In the genomic region with DNA sequence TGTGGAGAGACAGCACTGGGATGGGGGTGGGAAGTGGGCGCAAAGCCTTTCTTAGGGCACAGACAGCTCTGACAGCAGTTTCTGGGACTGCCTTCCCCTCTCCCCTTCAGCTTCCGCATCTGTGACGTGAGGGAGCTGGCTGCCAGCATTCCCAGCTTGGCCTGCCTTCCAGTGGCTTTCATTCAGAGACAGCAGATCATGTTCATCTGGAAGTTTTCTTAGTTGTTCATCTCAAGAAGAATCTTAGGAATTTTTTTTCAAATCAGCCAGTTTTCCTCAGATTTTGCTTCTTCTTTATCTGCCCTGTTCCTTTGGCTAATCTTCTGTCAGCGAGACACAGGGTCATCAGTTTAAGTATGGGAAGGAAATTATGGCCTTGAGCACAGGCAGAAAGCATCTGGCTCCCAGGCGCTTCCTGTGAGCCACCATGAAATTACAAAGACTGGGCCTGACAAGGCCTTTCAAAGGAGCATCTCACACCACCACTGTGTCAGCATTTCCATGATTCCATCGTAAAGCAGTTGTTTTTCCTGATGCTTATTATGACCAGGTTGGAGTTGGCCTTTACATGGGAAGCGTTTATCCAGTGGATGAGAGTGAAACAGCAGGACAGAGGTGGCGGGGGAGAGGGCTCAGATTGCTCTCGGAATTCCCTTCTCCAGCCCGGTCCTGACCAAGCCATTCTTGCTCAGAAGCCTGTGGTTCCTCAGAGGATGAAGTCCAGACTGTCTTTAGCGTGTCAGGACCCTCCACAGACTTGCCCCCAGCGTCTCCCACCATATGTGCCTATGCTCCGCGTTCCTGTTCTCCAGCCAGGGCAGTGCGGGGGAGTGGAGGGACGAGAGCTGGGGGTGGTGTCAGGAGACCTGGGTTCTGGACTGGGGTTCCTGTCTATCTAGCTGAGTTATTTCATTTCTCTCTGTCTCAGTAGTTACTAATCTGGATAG, we compare ENCODE assay signal across 9 cellular contexts. TPM values are rescaled to one million over a fixed set of nuclear protein-coding genes. Genes with fewer than 3 reads are reported as not detected.
DNase-seq lines count a peak whose midpoint lies in the region; ATAC-seq, FAIRE-seq and TF ChIP-seq lines count a peak whose summit lies in the region.
"Had no signal": no experiment of that assay in that cellular context is flagged by ENCODE, and none has a peak within 500 bp of the region (broad histone marks: within the 10 kb centered on the region; RNA-seq: fewer than 3 reads in every experiment).

No MANE protein-coding gene starts in this region.

- peak overlapping the region; percentile 54 for H3K4me3 Mint-ChIP-seq in astrocyte (ENCODE audit: unreplicated experiment)
- H3K4me3 Mint-ChIP-seq: activated T-cell treated with anti-CD3 and anti-CD28 coated beads, Interleukin-2, amount 50 U/mL, for 4 hours had no signal

- H3K4me1 ChIP-seq in astrocyte (ENCODE audit: insufficient read depth, low read length) (peaks cover 38% of the 10 kb centered on the region), sigmoid colon (peaks cover 0 to 54% (median 27%) of the 10 kb centered on the region in 4 donors)

- H3K27ac ChIP-seq in astrocyte (ENCODE audit: low read depth, low read length) (peak overlapping the region; percentile 63), sigmoid colon (peak overlapping the region; percentile 15 to 51 (median 39))

- DNase-seq in GM04504 (ENCODE audit: low read depth) (peak; percentile 88), astrocyte (ENCODE audit: low read depth) (peak; percentile 86), left cardiac atrium (peak; percentile 61), sigmoid colon (peak; percentile 72), KBM-7 (no peak), NCI-H1694 treated with DMSO at 0.1 percent for 48 hours (lab: John Stamatoyannopoulos, UW) (no peak), NCI-H2196 (lab: John Stamatoyannopoulos, UW; ENCODE audit: unreplicated experiment) (no peak)
- DNase-seq: activated T-cell treated with anti-CD3 and anti-CD28 coated beads, Interleukin-2, amount 50 U/mL, for 4 hours had no signal

- ATAC-seq in left cardiac atrium: peak; percentile 60 to 67
- ATAC-seq in GM21381 (IDR thresholded peaks at IDR 0.05; ENCODE audit: unreplicated experiment): no peak
- ATAC-seq: activated T-cell treated with anti-CD3 and anti-CD28 coated beads, Interleukin-2, amount 50 U/mL, for 4 hours had no signal

- TF ChIP-seq CTCF in astrocyte (IDR thresholded peaks at IDR 0.05; ENCODE audit: insufficient read depth, low read depth, low read length): no peak
- no peak for TF ChIP-seq CTCF in sigmoid colon (IDR thresholded peaks at IDR 0.05)

- H3K4me3 ChIP-seq in astrocyte (ENCODE audit: insufficient read depth, low read depth, low read length) (no peak overlapping the region), sigmoid colon (no peak overlapping the region)

- FAIRE-seq in astrocyte (lab: Jason Lieb, UNC): peak; percentile 56

- H3K4me1 Mint-ChIP-seq in astrocyte (ENCODE audit: low read depth, unreplicated experiment): peaks cover 50% of the 10 kb centered on the region

- H3K79me2 ChIP-seq in astrocyte (ENCODE audit: insufficient read depth, low read length): peaks cover 98% of the 10 kb centered on the region

- H3K9me3 ChIP-seq in astrocyte (ENCODE audit: insufficient read depth, low read depth, low read length) (no peaks in the 10 kb centered on the region), sigmoid colon (no peaks in the 10 kb centered on the region)

- no peaks in the 10 kb centered on the region for H3K36me3 Mint-ChIP-seq in astrocyte (ENCODE audit: low read depth, unreplicated experiment)

- H4K20me1 ChIP-seq in astrocyte (ENCODE audit: insufficient read depth, low read length): peaks cover 69% of the 10 kb centered on the region

- H2AFZ ChIP-seq in astrocyte (ENCODE audit: low read depth, low read length): no peak overlapping the region

- TF ChIP-seq POLR2A in sigmoid colon (IDR thresholded peaks at IDR 0.05): no peak

- peak overlapping the region; percentile 25 for H3K9ac ChIP-seq in astrocyte (ENCODE audit: low read length)

- no peaks in the 10 kb centered on the region for H3K36me3 ChIP-seq in astrocyte (ENCODE audit: insufficient read depth, low read length)
- H3K36me3 ChIP-seq in sigmoid colon: no peaks in the 10 kb centered on the region

- peak overlapping the region; percentile 92 for H3K27ac Mint-ChIP-seq in astrocyte (ENCODE audit: unreplicated experiment)

- peak overlapping the region; percentile 40 for H3K4me2 ChIP-seq in astrocyte (ENCODE audit: low read length)

- H3K27me3 ChIP-seq in astrocyte (ENCODE audit: insufficient read depth, low read length) (no peaks in the 10 kb centered on the region), sigmoid colon (no peaks in the 10 kb centered on the region)

- intact Hi-C loops in left cardiac atrium (cut with DNase I) (no loop called here), sigmoid colon (cut with DNase I) (no loop called here)

- no peaks in the 10 kb centered on the region for H3K27me3 Mint-ChIP-seq in astrocyte (ENCODE audit: low read depth, unreplicated experiment)

- in situ Hi-C loops in KBM-7 (cut with MboI; ENCODE audit: low pct_unique_long_range_greater_than_20kb, low sequenced_read_pairs): no loop called here

- no peaks in the 10 kb centered on the region for H3K9me3 Mint-ChIP-seq in astrocyte (ENCODE audit: unreplicated experiment)
- H3K9me3 Mint-ChIP-seq: activated T-cell treated with anti-CD3 and anti-CD28 coated beads, Interleukin-2, amount 50 U/mL, for 4 hours had no signal

- no peak for TF ChIP-seq EP300 in sigmoid colon (IDR thresholded peaks at IDR 0.05)

- 84 to 87% methylated on average over 16 of the region's 16 CpGs for WGBS in sigmoid colon, 2 donors

RNA-seq across cellular contexts. Expression of a gene that starts 43.6 kb away (rescaled TPM):
- total RNA-seq in astrocyte (55.2 and 57.9 TPM in 2 replicates), left cardiac atrium (10 to 100 TPM; 68.2 to 68.5 TPM), sigmoid colon (10 to 100 TPM; 33.9 to 55.7 (median 36.7) TPM)
- 10 to 100 TPM; 11.4 to 35.6 (median 20.3) TPM for polyA plus RNA-seq in sigmoid colon

RNA-seq across cellular contexts. Expression of a gene that starts 53.7 kb away (rescaled TPM):
- 262 and 278 TPM in 2 replicates for total RNA-seq in astrocyte
- 100 to 1,000 TPM; 109 to 110 TPM for total RNA-seq in left cardiac atrium
- 10 to 100 TPM; 52.4 to 84.3 (median 73.0) TPM for total RNA-seq in sigmoid colon
- polyA plus RNA-seq in sigmoid colon: 100 to 1,000 TPM; 139 to 167 (median 163) TPM

Comparison
In these comparisons a context has a peak if more than half of its experiments do, and no peak if none do; other contexts are left out.
1. DNase-seq: peak in GM04504 (single experiment), astrocyte (single experiment), left cardiac atrium (single experiment) and sigmoid colon (single experiment); none in KBM-7 (single experiment), NCI-H1694 treated with DMSO at 0.1 percent for 48 hours (single experiment) and NCI-H2196 (single experiment).